1 cellular context compared by ENCODE assay signal in genomic region chr9:87491488-87491887, GRCh38.
TF ChIP-seq lines count a peak whose summit lies in the region.

No MANE protein-coding gene starts in this region.

TF ChIP-seq in H1, 55 proteins besides CTCF, POLR2A, EP300 and RAD21 (continued from another document):
- TF ChIP-seq TCF12 (IDR thresholded peaks at IDR 0.05; ENCODE audit: low read depth, low read length) (no peak), CEBPB (IDR thresholded peaks at IDR 0.05; ENCODE audit: low read depth, low read length) (no peak), TAF1 (IDR thresholded peaks at IDR 0.05; ENCODE audit: low read depth, low read length) (no peak), MAFK (IDR thresholded peaks at IDR 0.05; ENCODE audit: low read depth, low read length) (no peak), RBBP5 (IDR thresholded peaks at IDR 0.05; ENCODE audit: borderline replicate concordance, low read depth, low read length) (no peak), SAP30 (IDR thresholded peaks at IDR 0.05; ENCODE audit: insufficient read depth, insufficient replicate concordance, low read length) (no peak), SRF (IDR thresholded peaks at IDR 0.05; ENCODE audit: low read depth, low read length) (no peak), TEAD4 (IDR thresholded peaks at IDR 0.05; ENCODE audit: low read depth, low read length) (no peak), KDM5A (IDR thresholded peaks at IDR 0.05; ENCODE audit: low read length) (no peak), RNF2 (IDR thresholded peaks at IDR 0.05; ENCODE audit: borderline replicate concordance, low read depth, low read length, missing control alignments, poor library complexity, severe bottlenecking) (no peak)
